Comparison of ENCODE assay signal across 24 cellular contexts in genomic region chr2:108564510-108564909, GRCh38.
"Had no signal": no experiment of that assay in that cellular context is flagged by ENCODE, and none has a peak within 500 bp of the region (broad histone marks: within the 10 kb centered on the region; RNA-seq: fewer than 3 reads in every experiment).

No MANE protein-coding gene starts in this region.

- H3K4me3 Mint-ChIP-seq: activated CD4-positive, alpha-beta memory T cell treated with anti-CD3 and anti-CD28 coated beads for 36 hours; activated CD4-positive, alpha-beta T cell treated with anti-CD3 and anti-CD28 coated beads, Interleukin-2, amount 10 ng/mL, durations not matched to agents 24 days and 14 days; activated naive CD4-positive, alpha-beta T cell treated with anti-CD3 and anti-CD28 coated beads, Interleukin-2, amount 10 ng/mL, durations not matched to agents 7 days and 5 days; activated T-cell treated with anti-CD3 and anti-CD28 coated beads, Interleukin-2, amount 50 U/mL, for 24 hours; naive thymus-derived CD4-positive, alpha-beta T cell; stimulated activated effector memory CD8-positive, alpha-beta T cell treated with anti-CD3 and anti-CD28 coated beads, Interleukin-12 subunit alpha, Interleukin-12 subunit beta, amount 100 ng/mL, for 72 hours; stimulated activated naive CD8-positive, alpha-beta T cell treated with anti-CD3 and anti-CD28 coated beads, Interleukin-15, Interleukin-2, amounts not matched to agents 100 ng/mL and 50 ng/mL, for 24 hours; T-helper 17 cell had no signal

- H3K27ac Mint-ChIP-seq: activated CD4-positive, alpha-beta memory T cell treated with anti-CD3 and anti-CD28 coated beads for 36 hours; activated naive CD4-positive, alpha-beta T cell treated with anti-CD3 and anti-CD28 coated beads, Interleukin-2, amount 10 ng/mL, durations not matched to agents 7 days and 5 days; activated T-cell treated with anti-CD3 and anti-CD28 coated beads, Interleukin-2, amount 50 U/mL, for 24 hours; naive thymus-derived CD4-positive, alpha-beta T cell; stimulated activated effector memory CD8-positive, alpha-beta T cell treated with anti-CD3 and anti-CD28 coated beads, Interleukin-12 subunit alpha, Interleukin-12 subunit beta, amount 100 ng/mL, for 72 hours; stimulated activated naive CD8-positive, alpha-beta T cell treated with anti-CD3 and anti-CD28 coated beads, Interleukin-15, Interleukin-2, amounts not matched to agents 100 ng/mL and 50 ng/mL, for 24 hours; T-helper 17 cell had no signal

- H3K4me3 ChIP-seq: left lung, pancreas, right lobe of liver, skin epidermis, tibial artery had no signal

- DNase-seq: activated CD4-positive, alpha-beta memory T cell treated with anti-CD3 and anti-CD28 coated beads for 36 hours; activated CD4-positive, alpha-beta T cell treated with anti-CD3 and anti-CD28 coated beads, Interleukin-2, amount 10 ng/mL, durations not matched to agents 24 days and 14 days; activated CD8-positive, alpha-beta memory T cell treated with anti-CD3 and anti-CD28 coated beads, Interleukin-2, amount 50 U/mL, for 4 hours; activated gamma-delta T cell; activated naive CD4-positive, alpha-beta T cell treated with anti-CD3 and anti-CD28 coated beads, Interleukin-2, amount 10 ng/mL, durations not matched to agents 7 days and 5 days; activated T-cell treated with anti-CD3 and anti-CD28 coated beads, Interleukin-2, amount 50 U/mL, for 24 hours; amygdala; caudate nucleus; foreskin melanocyte; kidney glomerular epithelial cell; left lung; naive thymus-derived CD4-positive, alpha-beta T cell; pancreas; right lobe of liver; stimulated activated CD4-positive, alpha-beta T cell treated with anti-CD3 and anti-CD28 coated beads, Interleukin-12 subunit alpha, Interleukin-12 subunit beta, amount 100 ng/mL, for 4 hours; stimulated activated CD4-positive, alpha-beta T cell treated with anti-CD3 and anti-CD28 coated beads, Interleukin-4, amount 100 ng/mL, for 24 hours; SW 1271; T-helper 17 cell; T1000; tibial artery; WERI-Rb-1 had no signal

- H3K27ac ChIP-seq: left lung, pancreas, right lobe of liver, skin epidermis, tibial artery had no signal

- H3K27me3 Mint-ChIP-seq: activated CD4-positive, alpha-beta memory T cell treated with anti-CD3 and anti-CD28 coated beads for 36 hours; activated CD4-positive, alpha-beta T cell treated with anti-CD3 and anti-CD28 coated beads, Interleukin-2, amount 10 ng/mL, durations not matched to agents 24 days and 14 days; activated naive CD4-positive, alpha-beta T cell treated with anti-CD3 and anti-CD28 coated beads, Interleukin-2, amount 10 ng/mL, durations not matched to agents 7 days and 5 days; activated T-cell treated with anti-CD3 and anti-CD28 coated beads, Interleukin-2, amount 50 U/mL, for 24 hours; naive thymus-derived CD4-positive, alpha-beta T cell; stimulated activated naive CD8-positive, alpha-beta T cell treated with anti-CD3 and anti-CD28 coated beads, Interleukin-15, Interleukin-2, amounts not matched to agents 100 ng/mL and 50 ng/mL, for 24 hours; T-helper 17 cell had no signal

- H3K36me3 ChIP-seq: left lung, pancreas, right lobe of liver, tibial artery, WERI-Rb-1 had no signal

- H3K27me3 ChIP-seq: left lung, pancreas, right lobe of liver, tibial artery had no signal

- H3K4me1 ChIP-seq: right lobe of liver had no signal

- H3K36me3 Mint-ChIP-seq: activated CD4-positive, alpha-beta memory T cell treated with anti-CD3 and anti-CD28 coated beads for 36 hours; stimulated activated effector memory CD8-positive, alpha-beta T cell treated with anti-CD3 and anti-CD28 coated beads, Interleukin-12 subunit alpha, Interleukin-12 subunit beta, amount 100 ng/mL, for 72 hours had no signal

- H3K9me3 ChIP-seq: pancreas, right lobe of liver, tibial artery had no signal

- H3K9me3 Mint-ChIP-seq: activated CD4-positive, alpha-beta memory T cell treated with anti-CD3 and anti-CD28 coated beads for 36 hours; activated CD4-positive, alpha-beta T cell treated with anti-CD3 and anti-CD28 coated beads, Interleukin-2, amount 10 ng/mL, durations not matched to agents 24 days and 14 days; activated naive CD4-positive, alpha-beta T cell treated with anti-CD3 and anti-CD28 coated beads, Interleukin-2, amount 10 ng/mL, durations not matched to agents 7 days and 5 days; activated T-cell treated with anti-CD3 and anti-CD28 coated beads, Interleukin-2, amount 50 U/mL, for 24 hours; stimulated activated effector memory CD8-positive, alpha-beta T cell treated with anti-CD3 and anti-CD28 coated beads, Interleukin-12 subunit alpha, Interleukin-12 subunit beta, amount 100 ng/mL, for 72 hours; stimulated activated naive CD8-positive, alpha-beta T cell treated with anti-CD3 and anti-CD28 coated beads, Interleukin-15, Interleukin-2, amounts not matched to agents 100 ng/mL and 50 ng/mL, for 24 hours had no signal
